Comparison of ENCODE assay signal across 8 cellular contexts in genomic region chr2:98607104-98607503, GRCh38. TPM values are rescaled to one million over a fixed set of nuclear protein-coding genes. Genes with fewer than 3 reads are reported as not detected.
DNase-seq lines count a peak whose midpoint lies in the region; ATAC-seq and TF ChIP-seq lines count a peak whose summit lies in the region.

No MANE protein-coding gene starts in this region.

- H3K27me3 ChIP-seq in right lobe of liver = no peaks in the 10 kb centered on the region
- H3K27me3 ChIP-seq in transverse colon = no peaks in the 10 kb centered on the region

- H3K4me3 ChIP-seq in right lobe of liver = peak overlapping the region in 2 of 3 donors; percentile 90 to 92
- peak overlapping the region in 3 of 4 donors; percentile 87 to 88 (median 88) for H3K4me3 ChIP-seq in transverse colon

- H3K4me1 ChIP-seq in right lobe of liver = peaks cover 0 to 34% (median 14%) of the 10 kb centered on the region in 4 donors
- H3K4me1 ChIP-seq in transverse colon = peaks cover 32 to 41% (median 37%) of the 10 kb centered on the region in 4 donors

- no peak for TF ChIP-seq CTCF in right lobe of liver (IDR thresholded peaks at IDR 0.05)
- TF ChIP-seq CTCF in transverse colon (IDR thresholded peaks at IDR 0.05) = no peak

- no peaks in the 10 kb centered on the region for H3K9me3 ChIP-seq in right lobe of liver
- no peaks in the 10 kb centered on the region for H3K9me3 ChIP-seq in transverse colon

- peak overlapping the region; percentile 93 for H3K27ac Mint-ChIP-seq in activated naive CD4-positive, alpha-beta T cell treated with anti-CD3 and anti-CD28 coated beads, Interleukin-2, amount 50 U/mL, for 24 hours
- H3K27ac Mint-ChIP-seq in activated naive CD8-positive, alpha-beta T cell treated with anti-CD3 and anti-CD28 coated beads for 36 hours = peak overlapping the region; percentile 84

- TF ChIP-seq EP300 in transverse colon (IDR thresholded peaks at IDR 0.05; ENCODE audit: low read depth) = no peak

- H3K4me3 Mint-ChIP-seq in activated naive CD4-positive, alpha-beta T cell treated with anti-CD3 and anti-CD28 coated beads, Interleukin-2, amount 50 U/mL, for 24 hours = peak overlapping the region; percentile 91
- H3K4me3 Mint-ChIP-seq in activated naive CD8-positive, alpha-beta T cell treated with anti-CD3 and anti-CD28 coated beads for 36 hours = peak overlapping the region; percentile 83

- peaks cover 12% of the 10 kb centered on the region for H3K36me3 Mint-ChIP-seq in activated naive CD4-positive, alpha-beta T cell treated with anti-CD3 and anti-CD28 coated beads, Interleukin-2, amount 50 U/mL, for 24 hours
- H3K36me3 Mint-ChIP-seq in activated naive CD8-positive, alpha-beta T cell treated with anti-CD3 and anti-CD28 coated beads for 36 hours = peaks cover 22% of the 10 kb centered on the region

- H3K9me3 Mint-ChIP-seq in activated naive CD4-positive, alpha-beta T cell treated with anti-CD3 and anti-CD28 coated beads, Interleukin-2, amount 50 U/mL, for 24 hours = no peaks in the 10 kb centered on the region
- no peaks in the 10 kb centered on the region for H3K9me3 Mint-ChIP-seq in activated naive CD8-positive, alpha-beta T cell treated with anti-CD3 and anti-CD28 coated beads for 36 hours

- in situ Hi-C loops in transverse colon (cut with MboI; ENCODE audit: low pct_ligation_motif_present in 1 of 4, low pct_unique_long_range_greater_than_20kb in 1 of 4, low sequenced_read_pairs in 3 of 4) = loop anchor here in 1 of 4 donors (10.0 kb wide), 1 partner anchor 192 kb away; no protein-coding TSS in a partner anchor

- no peaks in the 10 kb centered on the region for H3K27me3 Mint-ChIP-seq in activated naive CD4-positive, alpha-beta T cell treated with anti-CD3 and anti-CD28 coated beads, Interleukin-2, amount 50 U/mL, for 24 hours
- H3K27me3 Mint-ChIP-seq in activated naive CD8-positive, alpha-beta T cell treated with anti-CD3 and anti-CD28 coated beads for 36 hours = no peaks in the 10 kb centered on the region

- 62% methylated on average over 6 of the region's 6 CpGs for WGBS in right lobe of liver (ENCODE audit: insufficient coverage, low coverage, low lambda C conversion rate, missing lambda C conversion rate)
- WGBS in transverse colon (ENCODE audit: low coverage in 1 of 2), 2 donors = 40 to 48% methylated on average over 5 to 6 of the region's 6 CpGs

- no peak for DNase-seq in activated naive CD4-positive, alpha-beta T cell (lab: John Stamatoyannopoulos, UW)
- DNase-seq in activated naive CD8-positive, alpha-beta T cell treated with anti-CD3 and anti-CD28 coated beads for 36 hours = no peak
- no peak for DNase-seq in right lobe of liver
- no peak for DNase-seq in transverse colon
- DNase-seq in GM19240 (ENCODE audit: insufficient read length, low spot score) = no peak
- no peak for DNase-seq in NCI-H146 treated with DMSO at 0.1 percent for 48 hours (lab: John Stamatoyannopoulos, UW; ENCODE audit: unreplicated experiment)

- ATAC-seq in right lobe of liver = no peak
- ATAC-seq in GM18873 (IDR thresholded peaks at IDR 0.05; ENCODE audit: low FRiP score, unreplicated experiment) = no peak

- no peak overlapping the region for H3K27ac ChIP-seq in right lobe of liver
- peak overlapping the region in 1 of 4 donors; percentile 98 for H3K27ac ChIP-seq in transverse colon

- H3K36me3 ChIP-seq in right lobe of liver (peaks cover 0 to 30% (median 9%) of the 10 kb centered on the region in 4 donors), transverse colon (no peaks in the 10 kb centered on the region)

- no peak for TF ChIP-seq POLR2A in right lobe of liver (IDR thresholded peaks at IDR 0.05)
- TF ChIP-seq POLR2A in transverse colon (IDR thresholded peaks at IDR 0.05) = no peak

- intact Hi-C loops in right lobe of liver (cut with DNase I) (no loop called here), transverse colon (cut with DNase I; ENCODE audit: low total_unique reads) (no loop called here)

- peaks cover 68% of the 10 kb centered on the region for H3K4me1 Mint-ChIP-seq in activated naive CD4-positive, alpha-beta T cell treated with anti-CD3 and anti-CD28 coated beads, Interleukin-2, amount 50 U/mL, for 24 hours
- H3K4me1 Mint-ChIP-seq in activated naive CD8-positive, alpha-beta T cell treated with anti-CD3 and anti-CD28 coated beads for 36 hours = peaks cover 50% of the 10 kb centered on the region

RNA-seq across cellular contexts. Expression of gene COA5, which starts 1.2 kb away (rescaled TPM):
- total RNA-seq in activated naive CD8-positive, alpha-beta T cell treated with anti-CD3 and anti-CD28 coated beads for 36 hours = 10 to 100 TPM; 27.1 to 27.2 TPM
- total RNA-seq in right lobe of liver (10 to 100 TPM; 12.9 to 23.0 (median 16.7) TPM), transverse colon (10 to 100 TPM in 3 of 4 donors, 1 to 10 TPM in 1; 4.5 to 36.2 (median 23.2) TPM)

RNA-seq across cellular contexts. Expression of gene UNC50, which starts 1.3 kb away (rescaled TPM):
- total RNA-seq in activated naive CD8-positive, alpha-beta T cell treated with anti-CD3 and anti-CD28 coated beads for 36 hours = 10 to 100 TPM; 29.8 to 30.9 TPM
- 10 to 100 TPM; 19.6 to 30.5 (median 22.7) TPM for total RNA-seq in right lobe of liver
- 10 to 100 TPM; 23.9 to 46.8 (median 36.3) TPM for total RNA-seq in transverse colon
